13 cellular contexts compared by ENCODE assay signal in the genomic region with DNA sequence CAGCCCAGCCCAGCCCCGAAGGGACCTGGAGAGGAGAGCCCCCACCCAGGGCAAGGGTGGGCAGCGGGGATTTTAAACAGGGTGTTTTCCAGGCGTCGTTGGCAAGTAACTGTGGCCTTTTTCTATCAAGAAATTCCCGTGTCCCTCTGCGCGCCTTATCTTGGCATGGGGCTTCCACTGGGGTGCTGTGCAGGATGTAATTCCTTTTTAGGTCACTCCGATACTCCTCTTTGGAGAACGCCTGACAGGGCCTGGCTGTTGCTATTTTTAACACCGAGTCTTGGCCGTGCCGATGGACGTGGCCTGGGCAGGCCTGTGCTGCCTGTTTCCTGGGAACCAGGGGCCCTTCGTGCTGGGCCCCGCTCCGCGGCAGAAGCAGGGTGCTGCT.
DNase-seq lines count a peak whose midpoint lies in the region; ATAC-seq and TF ChIP-seq lines count a peak whose summit lies in the region.
"Had no signal": no experiment of that assay in that cellular context is flagged by ENCODE, and none has a peak within 500 bp of the region (broad histone marks: within the 10 kb centered on the region; RNA-seq: fewer than 3 reads in every experiment).

No MANE protein-coding gene starts in this region.

- peaks cover 54% of the 10 kb centered on the region for H3K4me1 ChIP-seq in testis

- peak; percentile 78 for DNase-seq in fibroblast of the aortic adventitia (ENCODE audit: low read depth)
- DNase-seq in mucosa of gallbladder (ENCODE audit: low spot score) = peak; percentile 57
- peak; percentile 93 for DNase-seq in testis
- no peak for DNase-seq in activated CD4-positive, alpha-beta T cell treated with anti-CD3 and anti-CD28 coated beads, Interleukin-2, amount 50 U/mL, for 4 hours
- no peak for DNase-seq in NCI-H1048 (lab: John Stamatoyannopoulos, UW)
- DNase-seq: activated T-cell treated with anti-CD3 and anti-CD28 coated beads, Interleukin-2, amount 50 U/mL, for 4 hours; HFFc6; MG63; NCI-H446; nephron progenitor cell had no signal

- H3K36me3 ChIP-seq in testis (ENCODE audit: low read depth, missing control alignments) = no peaks in the 10 kb centered on the region
- H3K36me3 ChIP-seq: MG63 had no signal

- ATAC-seq in HG02642 (IDR thresholded peaks at IDR 0.05; ENCODE audit: poor library complexity, unreplicated experiment) = no peak
- no peak for ATAC-seq in HG03521 (IDR thresholded peaks at IDR 0.05; ENCODE audit: unreplicated experiment)
- ATAC-seq: activated T-cell treated with anti-CD3 and anti-CD28 coated beads, Interleukin-2, amount 50 U/mL, for 4 hours had no signal

- TF ChIP-seq POLR2A in testis (IDR thresholded peaks at IDR 0.05) = no peak

- no peaks in the 10 kb centered on the region for H3K9me3 ChIP-seq in testis
- H3K9me3 ChIP-seq: MG63 had no signal

- no peaks in the 10 kb centered on the region for H3K27me3 ChIP-seq in testis
- H3K27me3 ChIP-seq: MG63 had no signal

- 24 to 55% methylated on average over 16 to 17 of the region's 17 CpGs for WGBS in testis, 2 donors

- peak overlapping the region; percentile 87 for H3K27ac ChIP-seq in angular gyrus (ENCODE audit: low read depth, low read length)
- peak overlapping the region; percentile 85 to 92 for H3K27ac ChIP-seq in testis

- intact Hi-C loops in testis (cut with DNase I; ENCODE audit: low total_unique reads) = loop anchor here (5.0 to 10.0 kb wide), 2 partner anchors 114 to 247 kb away; no protein-coding TSS in a partner anchor

- no peak for TF ChIP-seq CTCF in fibroblast of the aortic adventitia (IDR thresholded peaks at IDR 0.05; ENCODE audit: insufficient read depth, low read length)
- no peak for TF ChIP-seq CTCF in testis (IDR thresholded peaks at IDR 0.05)

- no peak overlapping the region for H3K4me3 ChIP-seq in fibroblast of the aortic adventitia (ENCODE audit: low read depth, low read length)
- H3K4me3 ChIP-seq in testis = no peak overlapping the region
- H3K4me3 ChIP-seq: MG63 had no signal

Comparison
In these comparisons a context has a peak if more than half of its experiments do, and no peak if none do; other contexts are left out.
1. DNase-seq: peak in fibroblast of the aortic adventitia (single experiment), mucosa of gallbladder (single experiment) and testis (single experiment); none in activated CD4-positive, alpha-beta T cell treated with anti-CD3 and anti-CD28 coated beads, Interleukin-2, amount 50 U/mL, for 4 hours (0 of 2) and NCI-H1048 (single experiment).